Comparison of ENCODE assay signal across 22 cellular contexts in the genomic region with DNA sequence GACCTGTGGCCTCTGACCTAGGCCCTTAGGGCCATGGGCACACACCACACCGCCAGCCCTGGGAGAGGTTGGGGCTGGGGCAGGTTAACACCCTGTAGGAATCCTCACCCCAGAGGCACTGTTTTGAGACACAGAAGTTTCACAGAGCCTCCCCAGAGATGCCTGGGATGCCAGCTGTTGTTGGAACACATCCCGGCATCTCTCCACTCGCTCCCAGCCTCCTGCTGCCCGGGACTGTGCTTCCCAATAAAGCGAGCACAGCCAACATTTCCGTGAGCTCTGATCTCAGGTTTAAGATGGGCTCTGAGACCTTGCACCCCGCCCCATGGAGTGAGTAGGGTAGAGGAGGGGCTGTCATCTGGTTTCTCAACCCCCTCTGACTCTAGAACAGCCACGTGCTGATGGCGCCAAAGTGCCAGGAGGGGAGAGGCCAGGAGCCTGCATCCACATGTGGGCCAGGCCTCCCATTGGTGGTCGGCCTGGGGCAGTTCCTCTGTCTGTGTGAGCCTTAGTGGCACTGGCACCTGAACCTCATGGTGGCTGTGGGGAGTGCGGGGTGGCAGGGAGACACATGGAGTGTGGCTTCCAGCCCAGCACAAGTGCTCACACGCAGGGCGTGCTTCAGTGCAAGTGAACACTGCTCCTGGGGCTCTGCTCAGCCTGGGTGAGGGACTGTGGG. TPM values are rescaled to one million over a fixed set of nuclear protein-coding genes. Genes with fewer than 3 reads are reported as not detected.
DNase-seq lines count a peak whose midpoint lies in the region; ATAC-seq and TF ChIP-seq lines count a peak whose summit lies in the region.
"Had no signal": no experiment of that assay in that cellular context is flagged by ENCODE, and none has a peak within 500 bp of the region (broad histone marks: within the 10 kb centered on the region; RNA-seq: fewer than 3 reads in every experiment).

No MANE protein-coding gene starts in this region.

- H3K4me3 ChIP-seq in epithelial cell of esophagus (ENCODE audit: low read length) (no peak overlapping the region), aorta (ENCODE audit: low read length in 2 of 2) (no peak overlapping the region), MM.1S (ENCODE audit: low read length) (no peak overlapping the region)
- H3K4me3 ChIP-seq: A549, gastrocnemius medialis, MG63, prostate gland had no signal

- H3K4me2 ChIP-seq in MM.1S (ENCODE audit: low read depth, low read length) = no peak overlapping the region
- H3K4me2 ChIP-seq: A549 had no signal

- H3K27me3 ChIP-seq in aorta (ENCODE audit: control insufficient read depth in 1 of 2, insufficient read depth in 2 of 2, low read length in 1 of 2) = no peaks in the 10 kb centered on the region
- no peaks in the 10 kb centered on the region for H3K27me3 ChIP-seq in MM.1S (replicated peaks; ENCODE audit: insufficient read depth, low read length)
- H3K27me3 ChIP-seq: gastrocnemius medialis, MG63 had no signal

- no peak overlapping the region for H2AFZ ChIP-seq in MM.1S (ENCODE audit: low read length)

- peak; percentile 61 for DNase-seq in Right ventricle myocardium inferior (ENCODE audit: missing footprints)
- no peak for DNase-seq in cardiac septum (ENCODE audit: low spot score)
- DNase-seq in epithelial cell of esophagus (ENCODE audit: low read depth) = peak; percentile 20
- DNase-seq in myocyte (ENCODE audit: low read depth) = peak; percentile 62
- DNase-seq in aorta = peak; percentile 34 to 64
- no peak for DNase-seq in GM03348 (ENCODE audit: low spot score)
- DNase-seq in MM.1S = no peak
- DNase-seq: activated B cell treated with CpG ODN at 0.5 μM for 24 hours; activated naive CD8-positive, alpha-beta T cell treated with anti-CD3 and anti-CD28 coated beads for 36 hours; CD4-positive, alpha-beta T cell; dermis blood vessel endothelial cell; DND-41; erythroblast; gastrocnemius medialis; MG63; NCI-H1930; NCI-H510A had no signal

- no peaks in the 10 kb centered on the region for H3K79me2 ChIP-seq in MM.1S (ENCODE audit: low read length)

- H3K9ac ChIP-seq in MM.1S (ENCODE audit: low read length) = no peak overlapping the region

- H3K9me2 ChIP-seq in MM.1S (replicated peaks; ENCODE audit: insufficient read depth, low read length) = no peaks in the 10 kb centered on the region

- no peaks in the 10 kb centered on the region for H4K20me1 ChIP-seq in MM.1S (ENCODE audit: insufficient read depth, low read length)

- H3K4me1 ChIP-seq in aorta (ENCODE audit: control insufficient read depth in 1 of 2, insufficient read depth in 2 of 2, low read length in 2 of 2) (no peaks in the 10 kb centered on the region), MM.1S (ENCODE audit: low read length) (peaks cover 10% of the 10 kb centered on the region)
- H3K4me1 ChIP-seq: gastrocnemius medialis, prostate gland had no signal

- TF ChIP-seq CTCF in epithelial cell of esophagus (IDR thresholded peaks at IDR 0.05; ENCODE audit: insufficient read depth, low read depth, low read length, missing control alignments) (no peak), MM.1S (IDR thresholded peaks at IDR 0.05; ENCODE audit: low read length) (no peak)

- no peak overlapping the region for H3K27ac ChIP-seq in aorta (ENCODE audit: low read depth in 1 of 2, low read length in 2 of 2)
- H3K27ac ChIP-seq in MM.1S (ENCODE audit: low read length) = no peak overlapping the region
- H3K27ac ChIP-seq: A549, gastrocnemius medialis, prostate gland had no signal

- H3K9me3 ChIP-seq in aorta (ENCODE audit: control insufficient read depth, low read length) = no peaks in the 10 kb centered on the region
- no peaks in the 10 kb centered on the region for H3K9me3 ChIP-seq in MM.1S (replicated peaks; ENCODE audit: insufficient read depth, low read length)
- H3K9me3 ChIP-seq: A549, gastrocnemius medialis, MG63, prostate gland had no signal

- no peaks in the 10 kb centered on the region for H3K36me3 ChIP-seq in aorta (ENCODE audit: control insufficient read depth in 1 of 2, insufficient read depth in 2 of 2, low read length in 1 of 2)
- H3K36me3 ChIP-seq in MM.1S (replicated peaks; ENCODE audit: insufficient read depth, low read length) = no peaks in the 10 kb centered on the region
- H3K36me3 ChIP-seq: gastrocnemius medialis, MG63, prostate gland had no signal

- ATAC-seq in Right ventricle myocardium inferior (peak; percentile 58), aorta (ENCODE audit: low FRiP score) (no peak), HG03520 (IDR thresholded peaks at IDR 0.05; ENCODE audit: unreplicated experiment) (no peak)
- ATAC-seq: A549; gastrocnemius medialis; naive thymus-derived CD8-positive, alpha-beta T cell; stimulated activated memory B cell treated with anti-CD40 and anti-IgM and Interleukin-4, amounts not matched to agents 10 μg/mL and 1 μg/mL and 100 μg/mL, for 72 hours had no signal

- WGBS in aorta, 2 donors = 40% methylated on average over 13 of the region's 13 CpGs

- intact Hi-C loops in Right ventricle myocardium inferior (cut with DNase I) (no loop called here), cardiac septum (cut with DNase I) (loop anchor here (10.0 kb wide), 1 partner anchor 133 kb away; no protein-coding TSS in a partner anchor), aorta (cut with DNase I) (no loop called here)

- H3F3A ChIP-seq in MM.1S (ENCODE audit: insufficient read depth, low read length) = no peaks in the 10 kb centered on the region

RNA-seq across cellular contexts. Expression of a gene that starts 54.7 kb away (rescaled TPM):
- 1.4 TPM for total RNA-seq in Right ventricle myocardium inferior
- 1.0 TPM for total RNA-seq in cardiac septum
- total RNA-seq in myocyte = 2.6 TPM in 1 of 2 replicates, not detected in the other
- 0.35 TPM for polyA plus RNA-seq in myocyte (2012)
- total RNA-seq in aorta = 1 to 10 TPM; 1.9 to 3.1 TPM
- 1 to 10 TPM in 1 of 2 donors, not detected in 1; 3.9 TPM for polyA plus RNA-seq in aorta

Comparison
In these comparisons a context has a peak if more than half of its experiments do, and no peak if none do; other contexts are left out.
1. DNase-seq: peak in Right ventricle myocardium inferior (single experiment), epithelial cell of esophagus (single experiment), myocyte (single experiment) and aorta (2 of 2); none in cardiac septum (single experiment), GM03348 (single experiment) and MM.1S (single experiment).